1 cellular context compared by ENCODE assay signal in the genomic region with DNA sequence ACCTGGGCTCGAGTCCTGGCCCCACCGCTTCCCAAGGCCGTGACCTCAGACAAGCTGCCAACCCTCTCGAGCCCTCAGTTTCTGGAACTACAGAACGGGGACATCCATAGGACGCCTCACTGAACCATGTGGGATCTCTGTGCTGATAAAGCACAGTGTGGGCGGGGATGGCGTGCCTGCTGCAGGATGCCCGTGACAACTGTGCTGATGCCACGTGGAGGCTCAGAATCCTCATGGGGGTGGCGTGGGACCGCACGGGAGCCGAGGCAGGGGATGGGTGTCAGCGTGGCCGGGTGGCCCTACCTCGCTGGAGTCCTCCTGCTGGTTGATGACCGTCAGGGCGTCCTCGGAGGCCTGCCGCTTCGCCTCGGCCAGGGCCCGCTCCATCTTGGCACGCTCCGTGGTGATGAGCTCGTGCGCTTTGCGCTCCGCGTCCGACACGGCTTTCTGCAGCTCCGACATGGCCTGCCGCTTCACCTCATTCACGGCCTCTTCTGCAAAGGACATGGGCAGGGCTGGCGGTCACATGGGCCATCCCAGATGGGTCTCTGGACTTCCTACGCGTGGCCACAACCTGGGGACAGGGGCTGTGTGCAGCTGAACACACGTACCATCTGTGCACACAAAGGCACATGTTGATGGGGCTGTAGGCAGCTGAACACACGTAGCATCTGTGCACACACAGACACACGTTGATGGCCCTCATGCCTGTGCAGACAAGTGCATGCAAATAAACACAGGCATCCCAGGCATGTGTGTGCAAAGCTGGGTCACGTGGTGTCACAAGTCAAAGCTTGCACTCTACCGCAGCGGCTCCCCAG.
TF ChIP-seq lines count a peak whose summit lies in the region.

No MANE protein-coding gene starts in this region.

TF ChIP-seq in K562, 482 proteins besides CTCF, POLR2A, EP300 and RAD21:
- TF ChIP-seq, protein P1, sequence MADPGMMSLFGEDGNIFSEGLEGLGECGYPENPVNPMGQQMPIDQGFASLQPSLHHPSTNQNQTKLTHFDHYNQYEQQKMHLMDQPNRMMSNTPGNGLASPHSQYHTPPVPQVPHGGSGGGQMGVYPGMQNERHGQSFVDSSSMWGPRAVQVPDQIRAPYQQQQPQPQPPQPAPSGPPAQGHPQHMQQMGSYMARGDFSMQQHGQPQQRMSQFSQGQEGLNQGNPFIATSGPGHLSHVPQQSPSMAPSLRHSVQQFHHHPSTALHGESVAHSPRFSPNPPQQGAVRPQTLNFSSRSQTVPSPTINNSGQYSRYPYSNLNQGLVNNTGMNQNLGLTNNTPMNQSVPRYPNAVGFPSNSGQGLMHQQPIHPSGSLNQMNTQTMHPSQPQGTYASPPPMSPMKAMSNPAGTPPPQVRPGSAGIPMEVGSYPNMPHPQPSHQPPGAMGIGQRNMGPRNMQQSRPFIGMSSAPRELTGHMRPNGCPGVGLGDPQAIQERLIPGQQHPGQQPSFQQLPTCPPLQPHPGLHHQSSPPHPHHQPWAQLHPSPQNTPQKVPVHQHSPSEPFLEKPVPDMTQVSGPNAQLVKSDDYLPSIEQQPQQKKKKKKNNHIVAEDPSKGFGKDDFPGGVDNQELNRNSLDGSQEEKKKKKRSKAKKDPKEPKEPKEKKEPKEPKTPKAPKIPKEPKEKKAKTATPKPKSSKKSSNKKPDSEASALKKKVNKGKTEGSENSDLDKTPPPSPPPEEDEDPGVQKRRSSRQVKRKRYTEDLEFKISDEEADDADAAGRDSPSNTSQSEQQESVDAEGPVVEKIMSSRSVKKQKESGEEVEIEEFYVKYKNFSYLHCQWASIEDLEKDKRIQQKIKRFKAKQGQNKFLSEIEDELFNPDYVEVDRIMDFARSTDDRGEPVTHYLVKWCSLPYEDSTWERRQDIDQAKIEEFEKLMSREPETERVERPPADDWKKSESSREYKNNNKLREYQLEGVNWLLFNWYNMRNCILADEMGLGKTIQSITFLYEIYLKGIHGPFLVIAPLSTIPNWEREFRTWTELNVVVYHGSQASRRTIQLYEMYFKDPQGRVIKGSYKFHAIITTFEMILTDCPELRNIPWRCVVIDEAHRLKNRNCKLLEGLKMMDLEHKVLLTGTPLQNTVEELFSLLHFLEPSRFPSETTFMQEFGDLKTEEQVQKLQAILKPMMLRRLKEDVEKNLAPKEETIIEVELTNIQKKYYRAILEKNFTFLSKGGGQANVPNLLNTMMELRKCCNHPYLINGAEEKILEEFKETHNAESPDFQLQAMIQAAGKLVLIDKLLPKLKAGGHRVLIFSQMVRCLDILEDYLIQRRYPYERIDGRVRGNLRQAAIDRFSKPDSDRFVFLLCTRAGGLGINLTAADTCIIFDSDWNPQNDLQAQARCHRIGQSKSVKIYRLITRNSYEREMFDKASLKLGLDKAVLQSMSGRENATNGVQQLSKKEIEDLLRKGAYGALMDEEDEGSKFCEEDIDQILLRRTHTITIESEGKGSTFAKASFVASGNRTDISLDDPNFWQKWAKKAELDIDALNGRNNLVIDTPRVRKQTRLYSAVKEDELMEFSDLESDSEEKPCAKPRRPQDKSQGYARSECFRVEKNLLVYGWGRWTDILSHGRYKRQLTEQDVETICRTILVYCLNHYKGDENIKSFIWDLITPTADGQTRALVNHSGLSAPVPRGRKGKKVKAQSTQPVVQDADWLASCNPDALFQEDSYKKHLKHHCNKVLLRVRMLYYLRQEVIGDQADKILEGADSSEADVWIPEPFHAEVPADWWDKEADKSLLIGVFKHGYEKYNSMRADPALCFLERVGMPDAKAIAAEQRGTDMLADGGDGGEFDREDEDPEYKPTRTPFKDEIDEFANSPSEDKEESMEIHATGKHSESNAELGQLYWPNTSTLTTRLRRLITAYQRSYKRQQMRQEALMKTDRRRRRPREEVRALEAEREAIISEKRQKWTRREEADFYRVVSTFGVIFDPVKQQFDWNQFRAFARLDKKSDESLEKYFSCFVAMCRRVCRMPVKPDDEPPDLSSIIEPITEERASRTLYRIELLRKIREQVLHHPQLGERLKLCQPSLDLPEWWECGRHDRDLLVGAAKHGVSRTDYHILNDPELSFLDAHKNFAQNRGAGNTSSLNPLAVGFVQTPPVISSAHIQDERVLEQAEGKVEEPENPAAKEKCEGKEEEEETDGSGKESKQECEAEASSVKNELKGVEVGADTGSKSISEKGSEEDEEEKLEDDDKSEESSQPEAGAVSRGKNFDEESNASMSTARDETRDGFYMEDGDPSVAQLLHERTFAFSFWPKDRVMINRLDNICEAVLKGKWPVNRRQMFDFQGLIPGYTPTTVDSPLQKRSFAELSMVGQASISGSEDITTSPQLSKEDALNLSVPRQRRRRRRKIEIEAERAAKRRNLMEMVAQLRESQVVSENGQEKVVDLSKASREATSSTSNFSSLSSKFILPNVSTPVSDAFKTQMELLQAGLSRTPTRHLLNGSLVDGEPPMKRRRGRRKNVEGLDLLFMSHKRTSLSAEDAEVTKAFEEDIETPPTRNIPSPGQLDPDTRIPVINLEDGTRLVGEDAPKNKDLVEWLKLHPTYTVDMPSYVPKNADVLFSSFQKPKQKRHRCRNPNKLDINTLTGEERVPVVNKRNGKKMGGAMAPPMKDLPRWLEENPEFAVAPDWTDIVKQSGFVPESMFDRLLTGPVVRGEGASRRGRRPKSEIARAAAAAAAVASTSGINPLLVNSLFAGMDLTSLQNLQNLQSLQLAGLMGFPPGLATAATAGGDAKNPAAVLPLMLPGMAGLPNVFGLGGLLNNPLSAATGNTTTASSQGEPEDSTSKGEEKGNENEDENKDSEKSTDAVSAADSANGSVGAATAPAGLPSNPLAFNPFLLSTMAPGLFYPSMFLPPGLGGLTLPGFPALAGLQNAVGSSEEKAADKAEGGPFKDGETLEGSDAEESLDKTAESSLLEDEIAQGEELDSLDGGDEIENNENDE (IDR thresholded peaks at IDR 0.05; ENCODE audit: low read depth, low read length) = no peak
- TF ChIP-seq POLR2G (IDR thresholded peaks at IDR 0.05; ENCODE audit: low read depth, low read length) = peak; percentile 79
- TF ChIP-seq, protein P2, sequence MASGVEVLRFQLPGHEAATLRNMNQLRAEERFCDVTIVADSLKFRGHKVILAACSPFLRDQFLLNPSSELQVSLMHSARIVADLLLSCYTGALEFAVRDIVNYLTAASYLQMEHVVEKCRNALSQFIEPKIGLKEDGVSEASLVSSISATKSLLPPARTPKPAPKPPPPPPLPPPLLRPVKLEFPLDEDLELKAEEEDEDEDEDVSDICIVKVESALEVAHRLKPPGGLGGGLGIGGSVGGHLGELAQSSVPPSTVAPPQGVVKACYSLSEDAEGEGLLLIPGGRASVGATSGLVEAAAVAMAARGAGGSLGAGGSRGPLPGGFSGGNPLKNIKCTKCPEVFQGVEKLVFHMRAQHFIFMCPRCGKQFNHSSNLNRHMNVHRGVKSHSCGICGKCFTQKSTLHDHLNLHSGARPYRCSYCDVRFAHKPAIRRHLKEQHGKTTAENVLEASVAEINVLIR (CRISPR knock-in tag; IDR thresholded peaks at IDR 0.05) = no peak
- TF ChIP-seq ZFPM2 (CRISPR knock-in tag; IDR thresholded peaks at IDR 0.05) = no peak
- no peak for TF ChIP-seq GTF2A2 (tag; IDR thresholded peaks at IDR 0.05)
- peak; percentile 25 for TF ChIP-seq FIP1L1 (IDR thresholded peaks at IDR 0.05; ENCODE audit: low read depth, low read length, poor library complexity, severe bottlenecking)
- TF ChIP-seq ZNF324 (CRISPR knock-in tag; IDR thresholded peaks at IDR 0.05) = no peak
- no peak for TF ChIP-seq CREM (IDR thresholded peaks at IDR 0.05; ENCODE audit: low read depth)
- TF ChIP-seq ZNF77 (CRISPR knock-in tag; IDR thresholded peaks at IDR 0.05) = no peak
- TF ChIP-seq NFXL1 (CRISPR knock-in tag; IDR thresholded peaks at IDR 0.05) = no peak
- TF ChIP-seq RBM22 (IDR thresholded peaks at IDR 0.05; ENCODE audit: low read depth, low read length, poor library complexity, severe bottlenecking) = peak; percentile 93
- no peak for TF ChIP-seq RBM39 (optimal IDR thresholded peaks at IDR 0.05; ENCODE audit: low read depth, low read length)
- no peak for TF ChIP-seq NFRKB (IDR thresholded peaks at IDR 0.05; ENCODE audit: low read depth)
- TF ChIP-seq, protein P3, sequence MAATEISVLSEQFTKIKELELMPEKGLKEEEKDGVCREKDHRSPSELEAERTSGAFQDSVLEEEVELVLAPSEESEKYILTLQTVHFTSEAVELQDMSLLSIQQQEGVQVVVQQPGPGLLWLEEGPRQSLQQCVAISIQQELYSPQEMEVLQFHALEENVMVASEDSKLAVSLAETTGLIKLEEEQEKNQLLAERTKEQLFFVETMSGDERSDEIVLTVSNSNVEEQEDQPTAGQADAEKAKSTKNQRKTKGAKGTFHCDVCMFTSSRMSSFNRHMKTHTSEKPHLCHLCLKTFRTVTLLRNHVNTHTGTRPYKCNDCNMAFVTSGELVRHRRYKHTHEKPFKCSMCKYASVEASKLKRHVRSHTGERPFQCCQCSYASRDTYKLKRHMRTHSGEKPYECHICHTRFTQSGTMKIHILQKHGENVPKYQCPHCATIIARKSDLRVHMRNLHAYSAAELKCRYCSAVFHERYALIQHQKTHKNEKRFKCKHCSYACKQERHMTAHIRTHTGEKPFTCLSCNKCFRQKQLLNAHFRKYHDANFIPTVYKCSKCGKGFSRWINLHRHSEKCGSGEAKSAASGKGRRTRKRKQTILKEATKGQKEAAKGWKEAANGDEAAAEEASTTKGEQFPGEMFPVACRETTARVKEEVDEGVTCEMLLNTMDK (IDR thresholded peaks at IDR 0.05; ENCODE audit: borderline replicate concordance, insufficient read depth, low read depth, low read length, poor library complexity, severe bottlenecking) = no peak
- TF ChIP-seq SUPT5H (IDR thresholded peaks at IDR 0.05) = no peak
- TF ChIP-seq KDM4B (IDR thresholded peaks at IDR 0.05; ENCODE audit: borderline replicate concordance in 2 of 2, low read depth in 1 of 2) = no peak
- no peak for TF ChIP-seq LCOR (CRISPR knock-in tag; IDR thresholded peaks at IDR 0.05)
- TF ChIP-seq MCM3 (IDR thresholded peaks at IDR 0.05) = no peak
- no peak for TF ChIP-seq BMI1 (IDR thresholded peaks at IDR 0.05; ENCODE audit: low read length)
- TF ChIP-seq FOXK2 (conservative IDR thresholded peaks at IDR 0.05 in 1 of 2, IDR thresholded peaks at IDR 0.05 in 1 of 2; ENCODE audit: low read depth in 2 of 2) = no peak
